In genomic region chr17:59620518-59621259, GRCh38 we compare ENCODE assay signal across 8 cellular contexts. TPM values are rescaled to one million over a fixed set of nuclear protein-coding genes. Genes with fewer than 3 reads are reported as not detected.
DNase-seq lines count a peak whose midpoint lies in the region; ATAC-seq and TF ChIP-seq lines count a peak whose summit lies in the region.

No MANE protein-coding gene starts in this region.

- peaks cover 69% of the 10 kb centered on the region for H3K79me2 ChIP-seq in SU-DHL-6 (ENCODE audit: insufficient read depth, low read length)

- peaks cover 11% of the 10 kb centered on the region for H3K36me3 ChIP-seq in SU-DHL-6 (ENCODE audit: low read length)

- DNase-seq in COR-L47 (lab: John Stamatoyannopoulos, UW) (peak; percentile 48), HuH-7.5 (ENCODE audit: low spot score) (peak; percentile 47), right cardiac atrium (peak in 2 of 3 donors; percentile 41 to 64), retina (peak; percentile 15)
- peak; percentile 56 for DNase-seq in activated naive CD8-positive, alpha-beta T cell treated with anti-CD3 and anti-CD28 coated beads, Interleukin-2, amount 50 U/mL, for 24 hours

- peak overlapping the region; percentile 95 for H3K4me3 Mint-ChIP-seq in activated naive CD8-positive, alpha-beta T cell treated with anti-CD3 and anti-CD28 coated beads, Interleukin-2, amount 50 U/mL, for 24 hours

- peaks cover 2% of the 10 kb centered on the region for H3K27me3 Mint-ChIP-seq in activated naive CD8-positive, alpha-beta T cell treated with anti-CD3 and anti-CD28 coated beads, Interleukin-2, amount 50 U/mL, for 24 hours

- H2AFZ ChIP-seq in SU-DHL-6 (ENCODE audit: low read depth, low read length, severe bottlenecking): no peak overlapping the region

- H3K4me1 ChIP-seq in right cardiac atrium (ENCODE audit: control insufficient read depth, insufficient read depth, low read length): peaks cover 2% of the 10 kb centered on the region

- H3K36me3 Mint-ChIP-seq in activated naive CD8-positive, alpha-beta T cell treated with anti-CD3 and anti-CD28 coated beads, Interleukin-2, amount 50 U/mL, for 24 hours (ENCODE audit: low read depth): peaks cover 28% of the 10 kb centered on the region

- intact Hi-C loops in right cardiac atrium (cut with DNase I): no loop called here

- H3K27ac Mint-ChIP-seq in activated naive CD8-positive, alpha-beta T cell treated with anti-CD3 and anti-CD28 coated beads, Interleukin-2, amount 50 U/mL, for 24 hours: peak overlapping the region; percentile 99

- H3K9ac ChIP-seq in SU-DHL-6 (ENCODE audit: low read length): peak overlapping the region; percentile 100

- 2% methylated on average over 14 of the region's 14 CpGs for WGBS in right cardiac atrium

- H3F3A ChIP-seq in SU-DHL-6 (ENCODE audit: insufficient read depth): peaks cover 29% of the 10 kb centered on the region

- H3K27ac ChIP-seq in SU-DHL-6 (ENCODE audit: low read depth, low read length) (peak overlapping the region; percentile 89), right cardiac atrium (ENCODE audit: low read length) (peak overlapping the region; percentile 97)

- H3K27me3 ChIP-seq in SU-DHL-6 (ENCODE audit: low read length) (no peaks in the 10 kb centered on the region), right cardiac atrium (ENCODE audit: control insufficient read depth, insufficient read depth) (no peaks in the 10 kb centered on the region)

- peaks cover 63% of the 10 kb centered on the region for H3K4me1 Mint-ChIP-seq in activated naive CD8-positive, alpha-beta T cell treated with anti-CD3 and anti-CD28 coated beads, Interleukin-2, amount 50 U/mL, for 24 hours

- H3K9me3 ChIP-seq in SU-DHL-6 (ENCODE audit: insufficient read depth, low read length) (no peaks in the 10 kb centered on the region), right cardiac atrium (ENCODE audit: control insufficient read depth, low read length) (no peaks in the 10 kb centered on the region)

- peaks cover 37% of the 10 kb centered on the region for H4K20me1 ChIP-seq in SU-DHL-6 (ENCODE audit: low read depth, low read length)

- no peaks in the 10 kb centered on the region for H3K9me3 Mint-ChIP-seq in activated naive CD8-positive, alpha-beta T cell treated with anti-CD3 and anti-CD28 coated beads, Interleukin-2, amount 50 U/mL, for 24 hours

- H3K4me3 ChIP-seq in SU-DHL-6 (ENCODE audit: insufficient read depth, low read length, poor library complexity, severe bottlenecking) (peak overlapping the region; percentile 100), right cardiac atrium (ENCODE audit: low read length) (peak overlapping the region; percentile 92)

- ATAC-seq in activated naive CD8-positive, alpha-beta T cell treated with anti-CD3 and anti-CD28 coated beads, Interleukin-2, amount 50 U/mL, for 24 hours: peak; percentile 29
- ATAC-seq in right cardiac atrium (peak; percentile 3 to 26), GM21515 (IDR thresholded peaks at IDR 0.05; ENCODE audit: unreplicated experiment) (no peak), HG03175 (IDR thresholded peaks at IDR 0.05; ENCODE audit: unreplicated experiment) (no peak)

- H3K4me2 ChIP-seq in SU-DHL-6 (ENCODE audit: low read depth, low read length, poor library complexity, severe bottlenecking): peak overlapping the region; percentile 96

- TF ChIP-seq CTCF in SU-DHL-6 (IDR thresholded peaks at IDR 0.05; ENCODE audit: insufficient read depth, low read length, poor library complexity, severe bottlenecking): no peak

- H3K9me2 ChIP-seq in SU-DHL-6 (replicated peaks; ENCODE audit: insufficient read depth, low read length): no peaks in the 10 kb centered on the region

RNA-seq across cellular contexts. Expression of gene CLTC, which starts 1.0 kb away (rescaled TPM):
- 100 to 1,000 TPM; 141 to 203 (median 186) TPM for total RNA-seq in right cardiac atrium
- 108 TPM for polyA plus RNA-seq in right cardiac atrium

RNA-seq across cellular contexts. Expression of gene DHX40, which starts 55.3 kb away (rescaled TPM):
- total RNA-seq in right cardiac atrium: 10 to 100 TPM; 17.2 to 21.7 (median 19.1) TPM
- polyA plus RNA-seq in right cardiac atrium: 8.0 TPM

Comparison
In these comparisons a context has a peak if more than half of its experiments do, and no peak if none do; other contexts are left out.
1. ATAC-seq: peak in activated naive CD8-positive, alpha-beta T cell treated with anti-CD3 and anti-CD28 coated beads, Interleukin-2, amount 50 U/mL, for 24 hours (single experiment) and right cardiac atrium (2 of 2); none in GM21515 (single experiment) and HG03175 (single experiment).
2. Peak in every context shown above with its lines, with median percentiles within 50 percentile points of each other: DNase-seq.